ENCODE assay signal across 24 cellular contexts in the genomic region with DNA sequence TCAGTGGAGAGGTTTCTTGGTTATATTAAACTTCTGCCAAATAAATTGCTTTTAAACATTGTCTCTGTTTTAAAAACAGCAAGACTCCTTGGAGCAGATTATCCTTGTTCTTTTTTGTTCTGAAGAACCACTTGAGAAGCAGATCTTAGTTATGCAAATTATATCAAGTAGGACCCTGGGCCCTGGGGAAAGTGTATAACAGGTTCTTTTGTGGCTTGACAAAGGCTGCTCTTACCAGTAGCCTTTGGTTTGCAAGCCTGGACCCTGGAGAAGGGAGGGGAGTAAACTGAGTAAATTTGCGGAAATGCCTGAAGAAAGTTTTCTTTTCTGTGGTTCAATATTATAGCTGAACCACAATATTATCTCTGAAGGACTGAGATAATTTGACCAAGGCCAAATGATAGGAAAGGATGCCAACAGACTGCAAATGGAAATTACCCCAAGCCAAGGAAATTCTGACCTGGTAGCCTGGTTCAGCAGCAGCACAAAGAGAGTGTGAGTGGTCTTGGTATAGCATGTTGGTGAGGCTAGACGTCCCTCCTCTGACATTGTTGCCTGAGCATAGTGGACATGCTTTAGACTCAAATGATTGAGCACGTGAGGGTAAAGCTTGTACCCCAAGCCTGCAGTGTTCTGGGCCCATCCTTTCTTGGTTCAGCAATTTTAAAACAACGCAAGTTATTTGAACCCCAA. TPM values are rescaled to one million over a fixed set of nuclear protein-coding genes. Genes with fewer than 3 reads are reported as not detected.
DNase-seq lines count a peak whose midpoint lies in the region; ATAC-seq, FAIRE-seq and TF ChIP-seq lines count a peak whose summit lies in the region.
"Had no signal": no experiment of that assay in that cellular context is flagged by ENCODE, and none has a peak within 500 bp of the region (broad histone marks: within the 10 kb centered on the region; RNA-seq: fewer than 3 reads in every experiment).

No MANE protein-coding gene starts in this region.

- no peak overlapping the region for H3K56ac ChIP-seq in IMR-90 (ENCODE audit: extremely low read depth, insufficient read depth, low read length)

- CTCF ChIA-PET in IMR-90 (lab: Yijun Ruan, JAX), result no interaction called here

- H3K9me3 ChIP-seq in IMR-90 (ENCODE audit: control insufficient read depth, insufficient read depth, low read length), result no peaks in the 10 kb centered on the region
- H3K9me3 ChIP-seq in endodermal cell (ENCODE audit: control insufficient read depth, low read length), result no peaks in the 10 kb centered on the region
- H3K9me3 ChIP-seq: BE2C had no signal

- intact Hi-C loops in IMR-90 (cut with micrococcal nuclease), result no loop called here

- dilution Hi-C loops in IMR-90 (cut with HindIII; ENCODE audit: low sequenced_read_pairs, unreplicated experiment), result no loop called here

- H3K4me1 ChIP-seq in IMR-90 (ENCODE audit: control insufficient read depth, insufficient read depth, low read length) (no peaks in the 10 kb centered on the region), endodermal cell (ENCODE audit: control insufficient read depth, insufficient read depth, low read length) (no peaks in the 10 kb centered on the region)
- H3K4me1 ChIP-seq: BE2C, SJCRH30 had no signal

- no peaks in the 10 kb centered on the region for H3K36me3 ChIP-seq in H7 (replicated peaks; ENCODE audit: control insufficient read depth, insufficient read depth, low read length)
- no peaks in the 10 kb centered on the region for H3K36me3 ChIP-seq in IMR-90 (ENCODE audit: control insufficient read depth, insufficient read depth, low read length)
- no peaks in the 10 kb centered on the region for H3K36me3 ChIP-seq in endodermal cell (ENCODE audit: control insufficient read depth, insufficient read depth, low read length)
- H3K36me3 ChIP-seq: BE2C, SJCRH30 had no signal

- H3K9me3 Mint-ChIP-seq in endodermal cell, result no peaks in the 10 kb centered on the region
- H3K9me3 Mint-ChIP-seq: T-cell had no signal

- peak; percentile 44 for DNase-seq in H7
- no peak for DNase-seq in IMR-90
- no peak for DNase-seq in endodermal cell
- no peak for DNase-seq in urothelium cell line (ENCODE audit: low spot score)
- DNase-seq in NCI-H446 (lab: John Stamatoyannopoulos, UW), result no peak
- DNase-seq: BE2C, DMS53, GOT3, MV-4-11, NCI-H1105 treated with DMSO at 0.1 percent for 48 hours, NCI-H2029 treated with DMSO at 0.1 percent for 48 hours, NCI-H2227 treated with DMSO at 0.1 percent for 48 hours, NCI-H510A treated with DMSO at 0.1 percent for 48 hours, NCI-H774, OCI-M1, SJCRH30, T-cell had no signal

- H3K4ac ChIP-seq in IMR-90 (ENCODE audit: low read depth, low read length), result no peak overlapping the region

- TF ChIP-seq RAD21 in IMR-90 (IDR thresholded peaks at IDR 0.05; ENCODE audit: low read length), result no peak

- no peak overlapping the region for H4K5ac ChIP-seq in IMR-90 (ENCODE audit: low read depth, low read length)

- H3K9ac ChIP-seq in IMR-90 (ENCODE audit: low read depth, low read length) (no peak overlapping the region), endodermal cell (ENCODE audit: extremely low read depth, low read length, poor library complexity, severe bottlenecking) (no peak overlapping the region)

- no peak overlapping the region for H3K27ac Mint-ChIP-seq in endodermal cell
- H3K27ac Mint-ChIP-seq: IgD-negative memory B cell, T-cell had no signal

- H3K14ac ChIP-seq in IMR-90 (replicated peaks; ENCODE audit: low read depth, low read length), result no peak overlapping the region

- H3K4me2 ChIP-seq in IMR-90 (ENCODE audit: low read depth, low read length), result no peak overlapping the region

- peak; percentile 79 for FAIRE-seq in urothelium cell line (lab: Jason Lieb, UNC)
- FAIRE-seq: D721Med, GM12878, RCC 7860 had no signal

- no peak overlapping the region for H2AK9ac ChIP-seq in IMR-90 (replicated peaks; ENCODE audit: low read depth, low read length, poor library complexity)

- no peaks in the 10 kb centered on the region for H3K9me1 ChIP-seq in IMR-90 (ENCODE audit: insufficient read depth, low read length)

- no peak overlapping the region for H2BK15ac ChIP-seq in IMR-90 (ENCODE audit: low read depth, low read length)

- no peaks in the 10 kb centered on the region for H3K79me1 ChIP-seq in IMR-90 (ENCODE audit: low read depth in 1 of 2, low read length in 2 of 2)

- H3K23ac ChIP-seq in IMR-90 (ENCODE audit: low read depth, low read length), result no peak overlapping the region

- H2BK20ac ChIP-seq in IMR-90 (ENCODE audit: low read depth, low read length), result no peak overlapping the region

- TF ChIP-seq CTCF in IMR-90 (conservative IDR thresholded peaks at IDR 0.05; ENCODE audit: low read depth, low read length) (no peak), endodermal cell (conservative IDR thresholded peaks at IDR 0.05) (no peak)

- no peak overlapping the region for H4K8ac ChIP-seq in IMR-90 (ENCODE audit: low read depth in 2 of 2, low read length in 2 of 2)

- H3K4me3 ChIP-seq in H7 (ENCODE audit: insufficient read depth, low read depth, low read length), result no peak overlapping the region
- H3K4me3 ChIP-seq in IMR-90 (ENCODE audit: insufficient read depth, low read depth, low read length), result no peak overlapping the region
- no peak overlapping the region for H3K4me3 ChIP-seq in endodermal cell (ENCODE audit: low read length)
- H3K4me3 ChIP-seq: GM12878, SJCRH30 had no signal

- in situ Hi-C loops in IMR-90 (cut with MboI; ENCODE audit: low sequenced_read_pairs), result no loop called here

- BruUV-seq in IMR-90 (replicated peaks; lab: Mats Ljungman, UMichigan), result no TSS peak

- no peak overlapping the region for H2AK5ac ChIP-seq in IMR-90 (ENCODE audit: low read depth, low read length)

- no CpG with 5 or more reads among the region's 4 CpGs for WGBS in IMR-90 (ENCODE audit: extremely low coverage in 2 of 2, insufficient read length in 1 of 2), 2 experiments
- 62 to 87% methylated on average over 2 to 4 of the region's 4 CpGs for WGBS in endodermal cell (ENCODE audit: insufficient coverage in 1 of 2, insufficient read length in 1 of 2), 2 experiments

- no peaks in the 10 kb centered on the region for H3K27me3 ChIP-seq in H7 (ENCODE audit: control insufficient read depth, insufficient read depth, low read length)
- no peaks in the 10 kb centered on the region for H3K27me3 ChIP-seq in IMR-90 (ENCODE audit: control insufficient read depth, insufficient read depth, low read length)
- no peaks in the 10 kb centered on the region for H3K27me3 ChIP-seq in endodermal cell (ENCODE audit: control insufficient read depth, insufficient read depth, low read length, poor library complexity, severe bottlenecking)
- H3K27me3 ChIP-seq: BE2C, SJCRH30 had no signal

- ATAC-seq in IMR-90 (ENCODE audit: low read depth) (no peak), HG02885 (IDR thresholded peaks at IDR 0.05; ENCODE audit: poor library complexity, unreplicated experiment) (no peak), HG02981 (IDR thresholded peaks at IDR 0.05; ENCODE audit: unreplicated experiment) (no peak)
- ATAC-seq: GM12878, T-cell had no signal

- no peak for TF ChIP-seq POLR2A in IMR-90 (IDR thresholded peaks at IDR 0.05; ENCODE audit: low read depth, low read length)

- POLR2A ChIA-PET in IMR-90 (lab: Charles Lee; ENCODE audit: unreplicated experiment), result no interaction called here

- H3K27me3 Mint-ChIP-seq in endodermal cell (ENCODE audit: insufficient read depth), result peaks cover 2% of the 10 kb centered on the region

- no peak overlapping the region for H2BK120ac ChIP-seq in IMR-90 (ENCODE audit: low read depth, low read length)

- no peaks in the 10 kb centered on the region for H3K36me3 Mint-ChIP-seq in endodermal cell (ENCODE audit: low read depth)
- H3K36me3 Mint-ChIP-seq: IgD-negative memory B cell, T-cell had no signal

- no peak overlapping the region for H4K91ac ChIP-seq in IMR-90 (ENCODE audit: insufficient read depth, low read depth, low read length)

- peaks cover 2% of the 10 kb centered on the region for H3K4me1 Mint-ChIP-seq in endodermal cell
- H3K4me1 Mint-ChIP-seq: IgD-negative memory B cell, T-cell had no signal

- H3K18ac ChIP-seq in IMR-90 (ENCODE audit: low read depth, low read length), result no peak overlapping the region

- H3K27ac ChIP-seq in IMR-90 (ENCODE audit: insufficient read depth, low read length) (no peak overlapping the region), endodermal cell (ENCODE audit: low read depth, low read length) (peak overlapping the region; percentile 16)
- H3K27ac ChIP-seq: HL-60, SJCRH30 had no signal

- peak overlapping the region; percentile 23 for H2AFZ ChIP-seq in IMR-90 (replicated peaks; ENCODE audit: low read length, poor library complexity)

- H4K20me1 ChIP-seq in IMR-90 (ENCODE audit: insufficient read depth, low read length), result no peaks in the 10 kb centered on the region

- H3K4me3 Mint-ChIP-seq in endodermal cell, result no peak overlapping the region
- H3K4me3 Mint-ChIP-seq: IgD-negative memory B cell, T-cell had no signal

- H2BK5ac ChIP-seq in IMR-90 (ENCODE audit: low read depth, low read length, poor library complexity, severe bottlenecking), result no peak overlapping the region

TF ChIP-seq in IMR-90, 13 proteins besides CTCF, POLR2A, EP300 and RAD21 (continues in another document):
- no peak for TF ChIP-seq RCOR1 (IDR thresholded peaks at IDR 0.05; ENCODE audit: insufficient replicate concordance, low read length)

RNA-seq across cellular contexts. Expression of gene SIX1, which starts 30.4 kb away (rescaled TPM):
- total RNA-seq in H7 (2014; rRNA removed; shearing (Covaris generic)), result 0.07 TPM in 1 of 2 replicates, not detected in the other
- total RNA-seq in IMR-90 (2012; rRNA removed) (7.7 and 8.6 TPM in 2 replicates), endodermal cell (under 1 TPM in 1 of 2 donors, not detected in 1; 0.13 TPM)
- 15.0 and 15.1 TPM in 2 replicates for polyA plus RNA-seq in IMR-90 (2012; rRNA removed)
- 12.2 and 21.4 TPM in 2 replicates for polyA plus RNA-seq in IMR-90 (2012; cell fraction: cytosol; rRNA removed)
- 8.8 and 12.1 TPM in 2 replicates for polyA plus RNA-seq in IMR-90 (2012; cell fraction: nucleus; rRNA removed; ENCODE audit: low replicate concordance)
- 4.8 TPM for polyA plus RNA-seq in endodermal cell (2013, experiment 1 of 2)
- polyA plus RNA-seq in endodermal cell (2013, experiment 2 of 2), result 4.9 TPM
- polyA plus RNA-seq: IgD-negative memory B cell had no signal

RNA-seq across cellular contexts. Expression of gene SIX4, which starts 44.4 kb away (rescaled TPM):
- total RNA-seq in H7 (2014; rRNA removed; shearing (Covaris generic)), result 24.7 and 25.8 TPM in 2 replicates
- 28.1 and 42.7 TPM in 2 replicates for total RNA-seq in IMR-90 (2012; rRNA removed)
- 5.5 and 7.1 TPM in 2 replicates for polyA plus RNA-seq in IMR-90 (2012; rRNA removed)
- 3.5 and 3.7 TPM in 2 replicates for polyA plus RNA-seq in IMR-90 (2012; cell fraction: cytosol; rRNA removed)
- 4.8 and 8.4 TPM in 2 replicates for polyA plus RNA-seq in IMR-90 (2012; cell fraction: nucleus; rRNA removed; ENCODE audit: low replicate concordance)
- 1 to 10 TPM; 5.6 to 9.8 TPM for total RNA-seq in endodermal cell
- polyA plus RNA-seq in endodermal cell (2013, experiment 1 of 2), result 8.8 TPM
- 9.7 TPM for polyA plus RNA-seq in endodermal cell (2013, experiment 2 of 2)
- polyA plus RNA-seq: IgD-negative memory B cell had no signal

RNA-seq across cellular contexts. Expression of gene MNAT1, which starts 54.8 kb away (rescaled TPM):
- 57.4 and 78.2 TPM in 2 replicates for total RNA-seq in H7 (2014; rRNA removed; shearing (Covaris generic))
- total RNA-seq in IMR-90 (2012; rRNA removed) (48.2 and 53.9 TPM in 2 replicates), endodermal cell (10 to 100 TPM; 36.8 to 42.6 TPM)
- 46.3 and 53.0 TPM in 2 replicates for polyA plus RNA-seq in IMR-90 (2012; rRNA removed)
- 10.3 and 17.8 TPM in 2 replicates for polyA plus RNA-seq in IMR-90 (2012; cell fraction: cytosol; rRNA removed)
- 4.0 and 33.2 TPM in 2 replicates for polyA plus RNA-seq in IMR-90 (2012; cell fraction: nucleus; rRNA removed; ENCODE audit: low replicate concordance)
- 48.3 TPM for polyA plus RNA-seq in endodermal cell (2013, experiment 1 of 2)
- polyA plus RNA-seq in endodermal cell (2013, experiment 2 of 2), result 45.1 TPM
